Comparison of ENCODE assay signal across 12 cellular contexts in the genomic region with DNA sequence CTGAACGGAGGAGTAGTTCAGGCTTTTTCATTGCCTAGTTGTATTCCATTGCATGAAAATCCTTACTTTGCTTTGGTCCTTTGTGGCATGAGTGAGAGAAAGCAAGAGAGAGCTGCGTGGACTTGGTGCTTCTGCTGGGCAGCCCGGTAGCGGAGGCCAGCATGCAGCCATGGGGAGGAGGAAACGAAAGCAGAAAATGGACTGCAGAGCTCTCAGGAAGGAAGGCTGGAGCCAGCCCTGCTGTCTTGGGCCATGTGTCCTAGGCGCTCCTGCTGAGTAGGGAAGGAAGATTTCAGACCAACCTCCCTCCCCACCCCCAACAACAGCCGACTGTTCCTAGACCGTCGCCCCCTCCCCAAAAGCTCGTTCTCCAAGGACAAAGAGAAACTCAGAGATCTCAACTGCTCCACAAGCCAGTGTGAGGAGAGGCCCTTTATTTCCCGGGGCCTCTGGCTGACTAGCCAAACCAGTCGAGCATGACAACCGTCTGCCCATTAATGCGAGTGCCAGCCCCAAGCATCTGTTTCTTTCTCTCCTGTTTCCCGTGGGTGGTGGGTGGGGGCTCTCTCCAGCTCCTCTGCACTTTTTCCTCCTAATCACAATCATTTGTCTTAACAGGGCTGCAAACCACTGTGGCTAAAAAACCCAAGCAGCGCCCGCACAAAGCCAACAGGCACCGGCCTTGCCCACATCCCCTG.
DNase-seq lines count a peak whose midpoint lies in the region; ATAC-seq and TF ChIP-seq lines count a peak whose summit lies in the region.
"Had no signal": no experiment of that assay in that cellular context is flagged by ENCODE, and none has a peak within 500 bp of the region (broad histone marks: within the 10 kb centered on the region; RNA-seq: fewer than 3 reads in every experiment).

No MANE protein-coding gene starts in this region.

- H3K4me1 ChIP-seq in neuronal stem cell (ENCODE audit: control insufficient read depth in 2 of 2, insufficient read depth in 1 of 2, low read depth in 1 of 2, low read length in 2 of 2): peaks cover 46 to 55% of the 10 kb centered on the region in 2 donors
- H3K4me1 ChIP-seq in heart right ventricle: peaks cover 0 to 8% (median 3%) of the 10 kb centered on the region in 9 donors

- H3K4me3 ChIP-seq in neuronal stem cell (ENCODE audit: low read length in 2 of 2) (no peak overlapping the region), heart right ventricle (no peak overlapping the region)
- H3K4me3 ChIP-seq: coronary artery, SJSA1 had no signal

- H3K9ac ChIP-seq in neuronal stem cell (ENCODE audit: low read depth, low read length, poor library complexity): no peak overlapping the region

- H3K27ac Mint-ChIP-seq in chondrocyte (ENCODE audit: unreplicated experiment): no peak overlapping the region
- H3K27ac Mint-ChIP-seq: activated B cell treated with CpG ODN at 0.5 μM for 24 hours had no signal

- peak overlapping the region; percentile 45 for H2BK15ac ChIP-seq in neuronal stem cell (ENCODE audit: low read length)

- no peak overlapping the region for H3K4me2 ChIP-seq in neuronal stem cell (ENCODE audit: insufficient read depth, low read length, poor library complexity, severe bottlenecking)

- peak overlapping the region; percentile 28 for H3K4ac ChIP-seq in neuronal stem cell (ENCODE audit: low read length)

- H3K27me3 ChIP-seq in neuronal stem cell (ENCODE audit: control insufficient read depth in 3 of 3, insufficient read depth in 3 of 3, low read depth in 1 of 3, low read length in 3 of 3) (no peaks in the 10 kb centered on the region), heart right ventricle (peaks cover 0 to 1% (median 0%) of the 10 kb centered on the region in 7 donors)
- H3K27me3 ChIP-seq: SJSA1 had no signal

- no peak for TF ChIP-seq CTCF in chondrocyte (IDR thresholded peaks at IDR 0.05)
- no peak for TF ChIP-seq CTCF in heart right ventricle (IDR thresholded peaks at IDR 0.05)

- H2AFZ ChIP-seq in neuronal stem cell (ENCODE audit: low read length): peak overlapping the region; percentile 54

- H3K9me3 Mint-ChIP-seq in chondrocyte (ENCODE audit: low read depth): no peaks in the 10 kb centered on the region

- H4K91ac ChIP-seq in neuronal stem cell (ENCODE audit: low read depth, low read length, poor library complexity): no peak overlapping the region

- peak overlapping the region; percentile 93 for H3K18ac ChIP-seq in neuronal stem cell (ENCODE audit: low read length)

- H3K23ac ChIP-seq in neuronal stem cell (ENCODE audit: low read depth, low read length, poor library complexity): no peak overlapping the region

- H4K8ac ChIP-seq in neuronal stem cell (ENCODE audit: low read depth, low read length): peak overlapping the region; percentile 57

- H2AK5ac ChIP-seq in neuronal stem cell (ENCODE audit: low read depth, low read length): peak overlapping the region; percentile 87

- peaks cover 46% of the 10 kb centered on the region for H3K4me1 Mint-ChIP-seq in chondrocyte (ENCODE audit: low read depth)

- no peak overlapping the region for H3K4me3 Mint-ChIP-seq in chondrocyte (ENCODE audit: unreplicated experiment)
- H3K4me3 Mint-ChIP-seq: activated B cell treated with CpG ODN at 0.5 μM for 24 hours had no signal

- peak overlapping the region; percentile 65 for H2BK12ac ChIP-seq in neuronal stem cell (ENCODE audit: low read length)

- H2BK120ac ChIP-seq in neuronal stem cell (ENCODE audit: low read depth, low read length): no peak overlapping the region

- DNase-seq in DMS79 (lab: John Stamatoyannopoulos, UW) (peak; percentile 15), NCI-H1694 (lab: John Stamatoyannopoulos, UW) (peak; percentile 93), chondrocyte (ENCODE audit: low spot score) (peak; percentile 39), neuronal stem cell (ENCODE audit: low spot score) (no peak), heart right ventricle (no peak), SHP77 treated with DMSO at 0.1 percent for 48 hours (lab: John Stamatoyannopoulos, UW) (no peak)
- DNase-seq: activated B cell treated with CpG ODN at 0.5 μM for 24 hours; activated CD8-positive, alpha-beta memory T cell treated with anti-CD3 and anti-CD28 coated beads, Interleukin-2, amount 50 U/mL, for 48 hours; NK-92 treated with Interleukin-12 subunit alpha and Interleukin-12 subunit beta, amount 100 ng/mL, for 24 hours had no signal

- H3K36me3 Mint-ChIP-seq in chondrocyte (ENCODE audit: low read depth): no peaks in the 10 kb centered on the region

- ATAC-seq in HG02885 (IDR thresholded peaks at IDR 0.05; ENCODE audit: poor library complexity, unreplicated experiment): no peak
- ATAC-seq in heart right ventricle: no peak

- H3K9me3 ChIP-seq in neuronal stem cell (replicated peaks in 1 of 2; ENCODE audit: control insufficient read depth in 2 of 2, insufficient read depth in 1 of 2, low read depth in 1 of 2, low read length in 2 of 2) (peaks cover 0 to 6% of the 10 kb centered on the region in 2 donors), heart right ventricle (no peaks in the 10 kb centered on the region)
- H3K9me3 ChIP-seq: SJSA1 had no signal

- H2BK5ac ChIP-seq in neuronal stem cell (ENCODE audit: low read length): peak overlapping the region; percentile 41

- WGBS in neuronal stem cell (ENCODE audit: extremely low coverage in 2 of 2, insufficient read length in 2 of 2, insufficient replicate concordance in 1 of 2), 2 donors: no CpG with 5 or more reads among the region's 18 CpGs
- WGBS in heart right ventricle, 2 donors: 67 to 72% methylated on average over 18 of the region's 18 CpGs

- no peaks in the 10 kb centered on the region for H3K36me3 ChIP-seq in neuronal stem cell (replicated peaks in 1 of 2; ENCODE audit: control insufficient read depth in 2 of 2, insufficient read depth in 2 of 2, low read length in 2 of 2)
- no peaks in the 10 kb centered on the region for H3K36me3 ChIP-seq in heart right ventricle
- H3K36me3 ChIP-seq: SJSA1 had no signal

- peaks cover 3% of the 10 kb centered on the region for H3K79me1 ChIP-seq in neuronal stem cell (ENCODE audit: low read depth, low read length)

- H3K14ac ChIP-seq in neuronal stem cell (ENCODE audit: low read length): no peak overlapping the region

- H3K27ac ChIP-seq in neuronal stem cell (replicated peaks; ENCODE audit: low read length) (peak overlapping the region; percentile 26), heart right ventricle (no peak overlapping the region)
- H3K27ac ChIP-seq: coronary artery, SJSA1 had no signal

- intact Hi-C loops in heart right ventricle (cut with DNase I): no loop called here

- no peaks in the 10 kb centered on the region for H3K27me3 Mint-ChIP-seq in chondrocyte (ENCODE audit: low read depth)

Comparison
In these comparisons a context has a peak if more than half of its experiments do, and no peak if none do; other contexts are left out.
1. DNase-seq: peak in DMS79 (single experiment), NCI-H1694 (single experiment) and chondrocyte (single experiment); none in neuronal stem cell (single experiment), heart right ventricle (0 of 2) and SHP77 treated with DMSO at 0.1 percent for 48 hours (single experiment).